Comparison of ENCODE assay signal across 15 cellular contexts in the genomic region with DNA sequence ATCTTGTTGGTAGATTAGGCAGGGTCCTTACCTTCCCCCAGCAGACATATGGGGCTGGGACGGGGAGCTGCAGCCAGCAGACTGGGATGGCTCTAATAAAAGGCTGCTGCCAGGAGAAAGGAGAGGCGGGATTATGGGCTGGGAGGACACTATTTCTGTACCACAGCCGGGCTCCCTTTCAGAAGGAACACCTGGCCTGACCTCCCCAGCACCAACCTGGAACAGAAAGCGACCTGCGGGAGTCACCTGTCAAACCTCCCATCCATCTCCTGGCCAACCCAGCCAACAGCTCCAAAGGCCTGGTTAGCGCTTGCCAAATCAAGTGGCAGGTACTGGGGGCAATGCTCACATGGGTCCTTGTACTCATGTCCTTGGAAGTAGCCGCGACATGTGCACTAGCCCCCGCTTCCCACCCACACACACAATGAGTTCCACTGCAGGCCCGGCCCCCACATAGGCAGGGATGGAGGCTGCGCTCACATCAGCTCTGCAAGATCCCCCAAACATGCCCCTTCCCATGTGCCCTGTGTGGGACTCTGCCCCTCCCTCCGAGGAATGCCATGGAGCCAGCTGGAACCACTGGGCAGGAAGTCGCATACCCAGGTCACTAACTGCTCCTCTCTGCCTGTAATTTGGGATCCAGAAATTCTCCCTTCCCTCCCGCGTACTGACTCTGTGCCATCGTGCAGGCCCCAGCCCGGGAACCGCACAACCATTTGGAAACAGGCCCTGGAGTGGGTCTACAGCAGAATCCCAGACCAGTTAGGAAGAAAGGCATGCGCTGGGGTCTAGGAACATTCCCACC.
DNase-seq lines count a peak whose midpoint lies in the region; ATAC-seq, FAIRE-seq and TF ChIP-seq lines count a peak whose summit lies in the region.
"Had no signal": no experiment of that assay in that cellular context is flagged by ENCODE, and none has a peak within 500 bp of the region (broad histone marks: within the 10 kb centered on the region; RNA-seq: fewer than 3 reads in every experiment).

No MANE protein-coding gene starts in this region.

- H3K36me3 Mint-ChIP-seq in effector memory CD8-positive, alpha-beta T cell (ENCODE audit: insufficient read depth) = peaks cover 33% of the 10 kb centered on the region

- H3K18ac ChIP-seq in trophoblast cell (ENCODE audit: low read length) = no peak overlapping the region

- in situ Hi-C loops in HepG2 (cut with HindIII; ENCODE audit: extremely low pct_ligation_motif_present, low pct_unique_long_range_greater_than_20kb) = no loop called here

- no peak for TF ChIP-seq CTCF in HepG2 (CRISPR knock-in tag; IDR thresholded peaks at IDR 0.05)
- no peak for TF ChIP-seq CTCF in right lobe of liver (IDR thresholded peaks at IDR 0.05)
- no peak for TF ChIP-seq CTCF in vagina (IDR thresholded peaks at IDR 0.05)
- TF ChIP-seq CTCF in PC-3 (conservative IDR thresholded peaks at IDR 0.05; ENCODE audit: low read depth, low read length) = no peak

- TF ChIP-seq POLR2A in HepG2 (IDR thresholded peaks at IDR 0.05; ENCODE audit: insufficient read depth in 1 of 2, low read depth in 2 of 2, low read length in 2 of 2) = no peak
- TF ChIP-seq POLR2A in right lobe of liver (IDR thresholded peaks at IDR 0.05) = no peak
- no peak for TF ChIP-seq POLR2A in vagina (IDR thresholded peaks at IDR 0.05)

- H3K4me3 Mint-ChIP-seq in effector memory CD8-positive, alpha-beta T cell = no peak overlapping the region
- H3K4me3 Mint-ChIP-seq: activated CD8-positive, alpha-beta T cell treated with anti-CD3 and anti-CD28 coated beads, Interleukin-2, amount 10 ng/mL, durations not matched to agents 7 days and 5 days had no signal

- no peak overlapping the region for H2AK5ac ChIP-seq in trophoblast cell (ENCODE audit: low read length)

- H4K12ac ChIP-seq in trophoblast cell (ENCODE audit: low read depth, low read length) = no peak overlapping the region

- no peak for FAIRE-seq in HepG2 (lab: Jason Lieb, UNC)
- FAIRE-seq: K562 had no signal

- H2BK12ac ChIP-seq in trophoblast cell (ENCODE audit: low read length) = no peak overlapping the region

- H3K27me3 ChIP-seq in HepG2 (ENCODE audit: control insufficient read depth in 1 of 2, insufficient read depth in 2 of 2, low read length in 2 of 2) (no peaks in the 10 kb centered on the region), right lobe of liver (no peaks in the 10 kb centered on the region), trophoblast cell (ENCODE audit: insufficient read depth, low read length) (no peaks in the 10 kb centered on the region), vagina (no peaks in the 10 kb centered on the region), PC-3 (ENCODE audit: low read length) (no peaks in the 10 kb centered on the region)

- POLR2A ChIA-PET in HepG2 (lab: Yijun Ruan, JAX) (no interaction called here), PC-3 (lab: Charles Lee; ENCODE audit: unreplicated experiment) (no interaction called here)

- no peaks in the 10 kb centered on the region for H3K9me3 Mint-ChIP-seq in effector memory CD8-positive, alpha-beta T cell

- no peak overlapping the region for H2BK120ac ChIP-seq in trophoblast cell (ENCODE audit: insufficient read depth, low read length, poor library complexity)

- peaks cover 20 to 59% of the 10 kb centered on the region in 2 experiments for H3K36me3 ChIP-seq in HepG2 (replicated peaks in 1 of 2; ENCODE audit: control insufficient read depth in 1 of 2, insufficient read depth in 2 of 2, low read length in 2 of 2)
- H3K36me3 ChIP-seq in right lobe of liver = peaks cover 0 to 16% (median 2%) of the 10 kb centered on the region in 4 donors
- H3K36me3 ChIP-seq in trophoblast cell (ENCODE audit: control insufficient read depth in 1 of 2, insufficient read depth in 2 of 2, low read length in 2 of 2) = no peaks in the 10 kb centered on the region
- peaks cover 0 to 7% of the 10 kb centered on the region in 2 donors for H3K36me3 ChIP-seq in vagina
- H3K36me3 ChIP-seq in PC-3 (ENCODE audit: low read depth, low read length) = no peaks in the 10 kb centered on the region

- H3K4me3 ChIP-seq in HepG2 (replicated peaks in 1 of 3; ENCODE audit: insufficient read depth in 1 of 3, low read depth in 2 of 3, low read length in 3 of 3) (no peak overlapping the region), right lobe of liver (no peak overlapping the region), trophoblast cell (ENCODE audit: low read depth, low read length) (peak overlapping the region; percentile 8), vagina (peak overlapping the region in 1 of 2 donors; percentile 3), PC-3 (ENCODE audit: low read length) (no peak overlapping the region)
- H3K4me3 ChIP-seq: K562 had no signal

- 98% methylated on average over 14 of the region's 19 CpGs for WGBS in HepG2 (ENCODE audit: low lambda C conversion rate)
- 90% methylated on average over 8 of the region's 19 CpGs for WGBS in right lobe of liver (ENCODE audit: insufficient coverage, low coverage, low lambda C conversion rate, missing lambda C conversion rate)
- WGBS in trophoblast cell (ENCODE audit: extremely low coverage, insufficient coverage, insufficient read length) = no CpG with 5 or more reads among the region's 19 CpGs

- H3K4me1 Mint-ChIP-seq in effector memory CD8-positive, alpha-beta T cell (ENCODE audit: low read depth in 2 of 2) = peaks cover 0 to 2% of the 10 kb centered on the region in 2 donors

- TF ChIP-seq EP300 in HepG2 (IDR thresholded peaks at IDR 0.05; ENCODE audit: low read depth in 2 of 2, low read length in 2 of 2) = no peak
- no peak for TF ChIP-seq EP300 in HepG2 (CRISPR knock-in tag; IDR thresholded peaks at IDR 0.05; ENCODE audit: borderline replicate concordance)

- peak overlapping the region; percentile 32 to 49 for H3K27ac Mint-ChIP-seq in effector memory CD8-positive, alpha-beta T cell
- H3K27ac Mint-ChIP-seq: activated CD8-positive, alpha-beta T cell treated with anti-CD3 and anti-CD28 coated beads, Interleukin-2, amount 10 ng/mL, durations not matched to agents 7 days and 5 days had no signal

- no peaks in the 10 kb centered on the region for H3K27me3 Mint-ChIP-seq in effector memory CD8-positive, alpha-beta T cell

- ATAC-seq in HepG2 (no peak), right lobe of liver (no peak), HG03342 (IDR thresholded peaks at IDR 0.05; ENCODE audit: unreplicated experiment) (no peak), PC-3 (no peak)
- no peak for ATAC-seq in effector memory CD8-positive, alpha-beta T cell (replicated peaks)
- ATAC-seq: activated CD8-positive, alpha-beta T cell treated with anti-CD3 and anti-CD28 coated beads, Interleukin-2, amount 10 ng/mL, durations not matched to agents 7 days and 5 days; HCT116; K562 had no signal

- H3K4me1 ChIP-seq in HepG2 (ENCODE audit: insufficient read depth, low read length) (no peaks in the 10 kb centered on the region), right lobe of liver (peaks cover 0 to 34% (median 6%) of the 10 kb centered on the region in 4 donors), trophoblast cell (ENCODE audit: control insufficient read depth in 1 of 2, insufficient read depth in 2 of 2, low read length in 2 of 2) (peaks cover 9 to 10% of the 10 kb centered on the region in 2 experiments), vagina (peaks cover 66% of the 10 kb centered on the region), PC-3 (ENCODE audit: insufficient read depth, low read length) (no peaks in the 10 kb centered on the region)

- no peak overlapping the region for H3K9ac ChIP-seq in HepG2 (ENCODE audit: insufficient read depth, low read depth, low read length)
- H3K9ac ChIP-seq in trophoblast cell (ENCODE audit: low read length) = no peak overlapping the region
- no peak overlapping the region for H3K9ac ChIP-seq in PC-3 (ENCODE audit: low read length)

- H3K23ac ChIP-seq in trophoblast cell (ENCODE audit: low read length) = no peak overlapping the region

- peaks cover 6% of the 10 kb centered on the region for H3K79me1 ChIP-seq in trophoblast cell (ENCODE audit: low read length)

- CTCF ChIA-PET in HepG2 (lab: Yijun Ruan, JAX; ENCODE audit: low intra/inter-chr PET ratio, low total read pairs) = no interaction called here
- CTCF ChIA-PET in PC-3 (lab: Charles Lee) = no interaction called here

- no peak overlapping the region for H4K91ac ChIP-seq in trophoblast cell (ENCODE audit: low read depth, low read length)

- no peak overlapping the region for H2AFZ ChIP-seq in HepG2 (ENCODE audit: low read length)
- H2AFZ ChIP-seq in trophoblast cell (ENCODE audit: insufficient read depth, low read length, poor library complexity) = no peak overlapping the region
- no peak overlapping the region for H2AFZ ChIP-seq in PC-3 (ENCODE audit: low read length)

- H3F3A ChIP-seq in PC-3 (ENCODE audit: low read length, unreplicated experiment) = no peaks in the 10 kb centered on the region

- H4K8ac ChIP-seq in trophoblast cell (ENCODE audit: low read depth, low read length) = no peak overlapping the region

- H4K20me1 ChIP-seq in HepG2 (ENCODE audit: insufficient read depth, low read length) (no peaks in the 10 kb centered on the region), PC-3 (ENCODE audit: low read length) (no peaks in the 10 kb centered on the region)

- intact Hi-C loops in HepG2 (cut with micrococcal nuclease; ENCODE audit: unreplicated experiment) (no loop called here), right lobe of liver (cut with DNase I) (no loop called here), vagina (cut with DNase I) (no loop called here), PC-3 (cut with micrococcal nuclease) (no loop called here)

- TF ChIP-seq RAD21 in HepG2 (CRISPR knock-in tag; IDR thresholded peaks at IDR 0.05) = no peak

- BruUV-seq in HepG2 (replicated peaks; lab: Mats Ljungman, UMichigan) = no TSS peak
- no TSS peak for BruUV-seq in PC-3 (replicated peaks; lab: Mats Ljungman, UMichigan)

- H3K9me3 ChIP-seq in HepG2 (ENCODE audit: low read length) (no peaks in the 10 kb centered on the region), right lobe of liver (no peaks in the 10 kb centered on the region), trophoblast cell (ENCODE audit: insufficient read depth, low read depth, low read length) (no peaks in the 10 kb centered on the region), vagina (no peaks in the 10 kb centered on the region), PC-3 (ENCODE audit: low read length) (no peaks in the 10 kb centered on the region)

- H3K27ac ChIP-seq in HepG2 (ENCODE audit: extremely low read length, insufficient read depth, low read length) (no peak overlapping the region), right lobe of liver (no peak overlapping the region), trophoblast cell (ENCODE audit: low read depth, low read length) (no peak overlapping the region), vagina (peak overlapping the region; percentile 77), PC-3 (ENCODE audit: low read length) (no peak overlapping the region)

- H3K79me2 ChIP-seq in HepG2 (ENCODE audit: insufficient read depth, low read length) (no peaks in the 10 kb centered on the region), trophoblast cell (ENCODE audit: control insufficient read depth, insufficient read depth, low read length, poor library complexity) (no peaks in the 10 kb centered on the region), PC-3 (ENCODE audit: low read length) (no peaks in the 10 kb centered on the region)

- H3K4ac ChIP-seq in trophoblast cell (ENCODE audit: low read depth, low read length) = no peak overlapping the region

- DNase-seq in HepG2 (ENCODE audit: low spot score) (no peak), right lobe of liver (no peak), trophoblast cell (no peak), vagina (ENCODE audit: extremely low spot score in 2 of 2) (no peak), HUDEP-2 (lab: John Stamatoyannopoulos, UW; ENCODE audit: unreplicated experiment in 76 of 76) (no peak), PC-3 (no peak)
- DNase-seq in effector memory CD8-positive, alpha-beta T cell = no peak
- DNase-seq: activated CD8-positive, alpha-beta T cell treated with anti-CD3 and anti-CD28 coated beads, Interleukin-2, amount 10 ng/mL, durations not matched to agents 7 days and 5 days; activated gamma-delta T cell; Calu3; NCI-H1105 treated with DMSO at 0.1 percent for 48 hours; NCI-H345 had no signal

- no peak overlapping the region for H3K4me2 ChIP-seq in HepG2 (ENCODE audit: low read depth, low read length)
- no peak overlapping the region for H3K4me2 ChIP-seq in trophoblast cell (ENCODE audit: low read length)
- no peak overlapping the region for H3K4me2 ChIP-seq in PC-3 (ENCODE audit: low read length)

- no peak overlapping the region for H2BK5ac ChIP-seq in trophoblast cell (ENCODE audit: low read depth, low read length, poor library complexity)

- no peak overlapping the region for H3K14ac ChIP-seq in trophoblast cell (ENCODE audit: low read length)

- H3K9me2 ChIP-seq in PC-3 (replicated peaks; ENCODE audit: low read length) = no peaks in the 10 kb centered on the region
